In genomic region chr10:117552156-117552620, GRCh38 we compare ENCODE assay signal across 15 cellular contexts. TPM values are rescaled to one million over a fixed set of nuclear protein-coding genes. Genes with fewer than 3 reads are reported as not detected.
DNase-seq lines count a peak whose midpoint lies in the region; ATAC-seq and TF ChIP-seq lines count a peak whose summit lies in the region.
"Had no signal": no experiment of that assay in that cellular context is flagged by ENCODE, and none has a peak within 500 bp of the region (broad histone marks: within the 10 kb centered on the region; RNA-seq: fewer than 3 reads in every experiment).

No MANE protein-coding gene starts in this region.

- intact Hi-C loops in cardiac septum (cut with DNase I) = no loop called here

- TF ChIP-seq RAD21 in neural cell (conservative IDR thresholded peaks at IDR 0.05) = no peak

- H3K27me3 Mint-ChIP-seq in stimulated activated naive CD8-positive, alpha-beta T cell treated with anti-CD3 and anti-CD28 coated beads, Interleukin-15, Interleukin-2, amounts not matched to agents 100 ng/mL and 50 ng/mL, for 24 hours = peaks cover 85% of the 10 kb centered on the region

- H3K27ac ChIP-seq in neural cell (ENCODE audit: low read length) = no peak overlapping the region
- H3K27ac ChIP-seq: BLaER1 had no signal

- peak overlapping the region; percentile 45 for H3K4me3 Mint-ChIP-seq in stimulated activated naive CD8-positive, alpha-beta T cell treated with anti-CD3 and anti-CD28 coated beads, Interleukin-15, Interleukin-2, amounts not matched to agents 100 ng/mL and 50 ng/mL, for 24 hours
- H3K4me3 Mint-ChIP-seq: memory B cell had no signal

- TF ChIP-seq EP300 in neural cell (conservative IDR thresholded peaks at IDR 0.05; ENCODE audit: poor library complexity, severe bottlenecking) = no peak

- no peaks in the 10 kb centered on the region for H3K9me2 ChIP-seq in neural cell (ENCODE audit: insufficient read depth, low read length)

- H3K9me3 ChIP-seq in neural cell (ENCODE audit: low read length) = no peaks in the 10 kb centered on the region

- H3K9me3 Mint-ChIP-seq in stimulated activated naive CD8-positive, alpha-beta T cell treated with anti-CD3 and anti-CD28 coated beads, Interleukin-15, Interleukin-2, amounts not matched to agents 100 ng/mL and 50 ng/mL, for 24 hours = no peaks in the 10 kb centered on the region
- H3K9me3 Mint-ChIP-seq: memory B cell had no signal

- DNase-seq in stimulated activated naive CD8-positive, alpha-beta T cell treated with anti-CD3 and anti-CD28 coated beads, Interleukin-15, Interleukin-2, amounts not matched to agents 100 U/mL and 50 U/mL, for 24 hours = no peak
- DNase-seq in fibroblast of villous mesenchyme (ENCODE audit: low read depth) (peak; percentile 46), iPS-NIHi11 (ENCODE audit: low spot score) (no peak), cardiac septum (ENCODE audit: low spot score) (no peak), dedifferentiated amniotic fluid mesenchymal stem cell (ENCODE audit: extremely low spot score) (no peak)
- DNase-seq in activated naive CD4-positive, alpha-beta T cell treated with anti-CD3 and anti-CD28 coated beads, Interleukin-2, amount 50 U/mL, for 16 hours = no peak
- DNase-seq: central memory CD4-positive, alpha-beta T cell; foreskin melanocyte; Kasumi-1; right cardiac atrium; RPMI8226 had no signal

- H3K36me3 ChIP-seq in neural cell (ENCODE audit: insufficient read depth, low read length) = no peaks in the 10 kb centered on the region
- H3K36me3 ChIP-seq: BLaER1 had no signal

- TF ChIP-seq CTCF in fibroblast of villous mesenchyme (IDR thresholded peaks at IDR 0.05; ENCODE audit: insufficient read depth, low read depth, low read length) (no peak), neural cell (IDR thresholded peaks at IDR 0.05; ENCODE audit: poor library complexity, severe bottlenecking) (no peak)

- peaks cover 84% of the 10 kb centered on the region for H3K27me3 ChIP-seq in neural cell (ENCODE audit: insufficient read depth, low read depth, low read length)

- H3K4me1 Mint-ChIP-seq in stimulated activated naive CD8-positive, alpha-beta T cell treated with anti-CD3 and anti-CD28 coated beads, Interleukin-15, Interleukin-2, amounts not matched to agents 100 ng/mL and 50 ng/mL, for 24 hours (ENCODE audit: low read depth) = peaks cover 16% of the 10 kb centered on the region

- no peak overlapping the region for H3K9ac ChIP-seq in neural cell (ENCODE audit: low read length)
- H3K9ac ChIP-seq: BLaER1 had no signal

- peaks cover 19% of the 10 kb centered on the region for H3K79me2 ChIP-seq in neural cell (replicated peaks; ENCODE audit: insufficient read depth, low read length)

- no peak overlapping the region for H3K4me2 ChIP-seq in neural cell (ENCODE audit: low read length)
- H3K4me2 ChIP-seq: BLaER1 had no signal

- peak overlapping the region; percentile 34 for H3K27ac Mint-ChIP-seq in stimulated activated naive CD8-positive, alpha-beta T cell treated with anti-CD3 and anti-CD28 coated beads, Interleukin-15, Interleukin-2, amounts not matched to agents 100 ng/mL and 50 ng/mL, for 24 hours
- H3K27ac Mint-ChIP-seq: memory B cell had no signal

- no peak overlapping the region for H2AFZ ChIP-seq in neural cell (ENCODE audit: low read depth, low read length)

- ATAC-seq in stimulated activated naive CD8-positive, alpha-beta T cell treated with anti-CD3 and anti-CD28 coated beads, Interleukin-15, Interleukin-2, amounts not matched to agents 100 U/mL and 50 U/mL, for 24 hours = no peak
- ATAC-seq: right cardiac atrium had no signal

- H3F3A ChIP-seq in neural cell (ENCODE audit: insufficient read depth, low read length, poor library complexity, severe bottlenecking) = no peaks in the 10 kb centered on the region

- H3K4me3 ChIP-seq in fibroblast of villous mesenchyme (ENCODE audit: low read depth, low read length) = peak overlapping the region; percentile 5
- peak overlapping the region; percentile 42 for H3K4me3 ChIP-seq in neural cell (ENCODE audit: low read length)
- H3K4me3 ChIP-seq: BLaER1 had no signal

- H4K20me1 ChIP-seq in neural cell (ENCODE audit: insufficient read depth) = no peaks in the 10 kb centered on the region

- H3K36me3 Mint-ChIP-seq in stimulated activated naive CD8-positive, alpha-beta T cell treated with anti-CD3 and anti-CD28 coated beads, Interleukin-15, Interleukin-2, amounts not matched to agents 100 ng/mL and 50 ng/mL, for 24 hours (ENCODE audit: low read depth) = no peaks in the 10 kb centered on the region

TF ChIP-seq in neural cell, 6 proteins besides CTCF, POLR2A, EP300 and RAD21:
- TF ChIP-seq POLR2AphosphoS5 (IDR thresholded peaks at IDR 0.05) (peak; percentile 12), SMC3 (conservative IDR thresholded peaks at IDR 0.05; ENCODE audit: poor library complexity) (no peak), MXI1 (conservative IDR thresholded peaks at IDR 0.05; ENCODE audit: poor library complexity, severe bottlenecking) (no peak), TAF1 (IDR thresholded peaks at IDR 0.05; ENCODE audit: low read depth) (no peak), REST (IDR thresholded peaks at IDR 0.05; ENCODE audit: borderline replicate concordance) (no peak), EZH2 (IDR thresholded peaks at IDR 0.05; ENCODE audit: borderline replicate concordance, insufficient read depth, low read length, poor library complexity, severe bottlenecking) (peak; percentile 45)
TF ChIP-seq in neural cell: peak in this region for 2.

RNA-seq across cellular contexts. Expression of gene EMX2, which starts 9.6 kb away (rescaled TPM):
- 4.5 and 10.8 TPM in 2 replicates for total RNA-seq in fibroblast of villous mesenchyme
- 0.12 and 1.1 TPM in 2 replicates for polyA plus RNA-seq in neural cell
- polyA minus RNA-seq in neural cell = 0.24 and 0.81 TPM in 2 replicates
- total RNA-seq in cardiac septum = 0.19 TPM
